ENCODE assay signal across 11 cellular contexts in the genomic region with DNA sequence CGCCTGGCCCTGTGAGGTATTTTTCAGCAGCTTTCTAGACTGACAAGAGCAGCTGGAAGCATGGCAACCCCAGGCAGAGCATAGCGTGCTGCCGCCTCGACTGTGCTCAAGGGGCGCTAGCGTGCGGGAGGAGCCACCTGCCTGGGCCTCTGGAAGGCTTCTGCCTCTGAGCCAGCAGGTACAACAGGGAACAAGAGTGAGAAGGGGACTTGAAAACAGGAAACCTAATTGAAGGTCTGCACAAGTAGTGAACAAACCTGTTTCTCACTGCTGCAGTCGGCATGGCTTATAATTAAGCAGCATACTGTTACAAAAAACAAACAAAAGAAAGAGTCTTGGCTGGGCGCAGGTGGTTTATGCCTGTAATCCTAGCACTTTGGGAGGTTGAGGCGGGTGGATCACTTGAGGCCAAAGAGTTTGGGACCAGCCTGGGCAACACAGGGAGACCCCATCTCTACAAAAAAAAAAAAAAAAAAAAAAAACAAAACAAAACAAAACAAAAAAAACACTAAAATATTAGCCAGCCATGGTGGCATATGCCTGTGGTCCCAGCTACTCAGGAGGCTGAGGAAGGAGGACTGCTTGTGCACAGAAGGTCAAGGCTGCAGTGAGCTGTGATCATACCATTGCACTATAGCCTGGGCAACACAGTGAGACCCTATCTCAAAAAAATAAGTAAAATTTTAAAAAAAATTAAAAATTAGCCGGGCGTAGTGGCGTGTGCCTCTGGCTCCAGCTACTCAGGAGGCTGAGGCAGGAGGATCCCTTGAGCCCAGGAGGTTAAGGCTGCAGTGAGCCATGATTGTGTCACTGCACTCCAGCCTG. TPM values are rescaled to one million over a fixed set of nuclear protein-coding genes. Genes with fewer than 3 reads are reported as not detected.
A peak's percentile ranks its signal among the peaks of the same experiment; 100 is the strongest.
DNase-seq lines count a peak whose midpoint lies in the region; ATAC-seq and TF ChIP-seq lines count a peak whose summit lies in the region.
"Had no signal": no experiment of that assay in that cellular context is flagged by ENCODE, and none has a peak within 500 bp of the region (broad histone marks: within the 10 kb centered on the region; RNA-seq: fewer than 3 reads in every experiment).

No MANE protein-coding gene starts in this region.

- intact Hi-C loops in activated CD4-positive, alpha-beta memory T cell treated with anti-CD3 and anti-CD28 coated beads for 36 hours (cut with micrococcal nuclease) = no loop called here
- intact Hi-C loops in vagina (cut with DNase I) = no loop called here

- H3K27me3 ChIP-seq in smooth muscle cell (ENCODE audit: low read depth) (no peaks in the 10 kb centered on the region), vagina (no peaks in the 10 kb centered on the region)

- H2AFZ ChIP-seq in smooth muscle cell (ENCODE audit: low read depth) = no peak overlapping the region

- no peaks in the 10 kb centered on the region for H3K9me3 Mint-ChIP-seq in activated CD4-positive, alpha-beta memory T cell treated with anti-CD3 and anti-CD28 coated beads for 36 hours
- no peaks in the 10 kb centered on the region for H3K9me3 Mint-ChIP-seq in activated CD4-positive, alpha-beta memory T cell treated with anti-CD3 and anti-CD28 coated beads, Interleukin-2, amount 10 ng/mL, durations not matched to agents 7 days and 5 days
- H3K9me3 Mint-ChIP-seq in central memory CD8-positive, alpha-beta T cell = no peaks in the 10 kb centered on the region
- H3K9me3 Mint-ChIP-seq: brain, IgD-negative memory B cell had no signal

- peak; percentile 38 for DNase-seq in activated CD4-positive, alpha-beta memory T cell treated with anti-CD3 and anti-CD28 coated beads for 36 hours
- DNase-seq in activated CD4-positive, alpha-beta memory T cell treated with anti-CD3 and anti-CD28 coated beads, Interleukin-2, amount 10 ng/mL, durations not matched to agents 7 days and 5 days = no peak
- DNase-seq in NCI-H2227 (lab: John Stamatoyannopoulos, UW; ENCODE audit: unreplicated experiment) (peak; percentile 83), smooth muscle cell (lab: John Stamatoyannopoulos, UW; ENCODE audit: unreplicated experiment) (no peak), vagina (ENCODE audit: extremely low spot score in 2 of 2) (no peak)
- DNase-seq in central memory CD8-positive, alpha-beta T cell (ENCODE audit: low spot score in 2 of 2) = no peak
- DNase-seq: C1 segment of cervical spinal cord had no signal

- no peaks in the 10 kb centered on the region for H3K36me3 Mint-ChIP-seq in activated CD4-positive, alpha-beta memory T cell treated with anti-CD3 and anti-CD28 coated beads for 36 hours
- H3K36me3 Mint-ChIP-seq in activated CD4-positive, alpha-beta memory T cell treated with anti-CD3 and anti-CD28 coated beads, Interleukin-2, amount 10 ng/mL, durations not matched to agents 7 days and 5 days (ENCODE audit: low read depth) = peaks cover 3% of the 10 kb centered on the region
- H3K36me3 Mint-ChIP-seq in central memory CD8-positive, alpha-beta T cell (ENCODE audit: insufficient read depth) = peaks cover 4% of the 10 kb centered on the region

- POLR2A ChIA-PET in activated CD4-positive, alpha-beta memory T cell treated with anti-CD3 and anti-CD28 coated beads for 36 hours (lab: Charles Lee) = no interaction called here
- POLR2A ChIA-PET in activated CD4-positive, alpha-beta memory T cell treated with anti-CD3 and anti-CD28 coated beads, Interleukin-2, amount 10 ng/mL, durations not matched to agents 7 days and 5 days (lab: Charles Lee) = interaction anchor here (1.0 kb wide), 1 partner anchor 16 kb away, joined by 3 read pairs; no protein-coding TSS in a partner anchor

- 59% methylated on average over 13 of the region's 13 CpGs for WGBS in smooth muscle cell (ENCODE audit: low lambda C conversion rate)

- H4K20me1 ChIP-seq in smooth muscle cell (ENCODE audit: low read depth) = no peaks in the 10 kb centered on the region

- no peak for ATAC-seq in central memory CD8-positive, alpha-beta T cell (replicated peaks; ENCODE audit: extremely low read depth, poor library complexity, severe bottlenecking)
- ATAC-seq in GM21786 (IDR thresholded peaks at IDR 0.05; ENCODE audit: unreplicated experiment) (no peak), GM21367 (IDR thresholded peaks at IDR 0.05; ENCODE audit: unreplicated experiment) (no peak)

- no peak overlapping the region for H3K9ac ChIP-seq in smooth muscle cell (ENCODE audit: low read depth)

- H3K27ac ChIP-seq in smooth muscle cell (ENCODE audit: low read depth) (no peak overlapping the region), vagina (no peak overlapping the region)

- no peak for TF ChIP-seq POLR2A in vagina (IDR thresholded peaks at IDR 0.05)

- H3K4me2 ChIP-seq in smooth muscle cell = no peak overlapping the region

- H3K4me1 Mint-ChIP-seq in activated CD4-positive, alpha-beta memory T cell treated with anti-CD3 and anti-CD28 coated beads for 36 hours (ENCODE audit: low read depth) = no peaks in the 10 kb centered on the region
- no peaks in the 10 kb centered on the region for H3K4me1 Mint-ChIP-seq in activated CD4-positive, alpha-beta memory T cell treated with anti-CD3 and anti-CD28 coated beads, Interleukin-2, amount 10 ng/mL, durations not matched to agents 7 days and 5 days
- H3K4me1 Mint-ChIP-seq in central memory CD8-positive, alpha-beta T cell = peaks cover 6% of the 10 kb centered on the region

- H3K4me3 Mint-ChIP-seq in activated CD4-positive, alpha-beta memory T cell treated with anti-CD3 and anti-CD28 coated beads for 36 hours = no peak overlapping the region
- no peak overlapping the region for H3K4me3 Mint-ChIP-seq in activated CD4-positive, alpha-beta memory T cell treated with anti-CD3 and anti-CD28 coated beads, Interleukin-2, amount 10 ng/mL, durations not matched to agents 7 days and 5 days
- H3K4me3 Mint-ChIP-seq in central memory CD8-positive, alpha-beta T cell = no peak overlapping the region
- H3K4me3 Mint-ChIP-seq: brain had no signal

- no peaks in the 10 kb centered on the region for H3K9me3 ChIP-seq in smooth muscle cell (replicated peaks; ENCODE audit: low read depth)
- H3K9me3 ChIP-seq in vagina = no peaks in the 10 kb centered on the region

- no peak overlapping the region for H3K27ac Mint-ChIP-seq in activated CD4-positive, alpha-beta memory T cell treated with anti-CD3 and anti-CD28 coated beads for 36 hours
- no peak overlapping the region for H3K27ac Mint-ChIP-seq in activated CD4-positive, alpha-beta memory T cell treated with anti-CD3 and anti-CD28 coated beads, Interleukin-2, amount 10 ng/mL, durations not matched to agents 7 days and 5 days
- peak overlapping the region; percentile 17 for H3K27ac Mint-ChIP-seq in central memory CD8-positive, alpha-beta T cell (ENCODE audit: low read depth)
- H3K27ac Mint-ChIP-seq: IgD-negative memory B cell had no signal

- no peaks in the 10 kb centered on the region for H3K27me3 Mint-ChIP-seq in activated CD4-positive, alpha-beta memory T cell treated with anti-CD3 and anti-CD28 coated beads for 36 hours
- no peaks in the 10 kb centered on the region for H3K27me3 Mint-ChIP-seq in activated CD4-positive, alpha-beta memory T cell treated with anti-CD3 and anti-CD28 coated beads, Interleukin-2, amount 10 ng/mL, durations not matched to agents 7 days and 5 days
- no peaks in the 10 kb centered on the region for H3K27me3 Mint-ChIP-seq in central memory CD8-positive, alpha-beta T cell
- H3K27me3 Mint-ChIP-seq: IgD-negative memory B cell had no signal

- CTCF ChIA-PET in activated CD4-positive, alpha-beta memory T cell treated with anti-CD3 and anti-CD28 coated beads for 36 hours (lab: Charles Lee) = no interaction called here
- CTCF ChIA-PET in activated CD4-positive, alpha-beta memory T cell treated with anti-CD3 and anti-CD28 coated beads, Interleukin-2, amount 10 ng/mL, durations not matched to agents 7 days and 5 days (lab: Charles Lee) = interaction anchor here (0.8 to 1.0 kb wide), 2 partner anchors 21 to 97 kb away, joined by 3 to 4 read pairs; no protein-coding TSS in a partner anchor

- H3K36me3 ChIP-seq in smooth muscle cell (ENCODE audit: low read depth) (no peaks in the 10 kb centered on the region), vagina (no peaks in the 10 kb centered on the region)

- no peaks in the 10 kb centered on the region for H3K79me2 ChIP-seq in smooth muscle cell (ENCODE audit: low read depth)

- H3F3A ChIP-seq in smooth muscle cell (ENCODE audit: low read depth) = peaks cover 7% of the 10 kb centered on the region

- H3K4me3 ChIP-seq in smooth muscle cell (no peak overlapping the region), vagina (no peak overlapping the region)

- TF ChIP-seq CTCF in smooth muscle cell (IDR thresholded peaks at IDR 0.05; ENCODE audit: borderline replicate concordance, insufficient read depth, poor library complexity, severe bottlenecking) = peak; percentile 31
- no peak for TF ChIP-seq CTCF in vagina (IDR thresholded peaks at IDR 0.05)

- H3K4me1 ChIP-seq in smooth muscle cell (ENCODE audit: low read depth) (peaks cover 4% of the 10 kb centered on the region), vagina (peaks cover under 1% of the 10 kb centered on the region)

RNA-seq across cellular contexts. Expression of gene GARRE1, which starts 12.6 kb away (rescaled TPM):
- total RNA-seq in activated CD4-positive, alpha-beta memory T cell treated with anti-CD3 and anti-CD28 coated beads for 36 hours = 10 to 100 TPM; 11.7 to 11.9 TPM
- total RNA-seq in activated CD4-positive, alpha-beta memory T cell treated with anti-CD3 and anti-CD28 coated beads, Interleukin-2, amount 10 ng/mL, durations not matched to agents 7 days and 5 days = 10 to 100 TPM; 14.3 to 14.4 TPM
- total RNA-seq in smooth muscle cell = 15.6 and 17.8 TPM in 2 replicates
- polyA plus RNA-seq in smooth muscle cell = 7.0 and 8.5 TPM in 2 replicates
- 28.5 TPM for total RNA-seq in vagina

Comparison
In these comparisons a context has a peak if more than half of its experiments do, and no peak if none do; other contexts are left out.
1. DNase-seq: peak in activated CD4-positive, alpha-beta memory T cell treated with anti-CD3 and anti-CD28 coated beads for 36 hours (single experiment) and NCI-H2227 (single experiment); none in activated CD4-positive, alpha-beta memory T cell treated with anti-CD3 and anti-CD28 coated beads, Interleukin-2, amount 10 ng/mL, durations not matched to agents 7 days and 5 days (single experiment), central memory CD8-positive, alpha-beta T cell (0 of 2), smooth muscle cell (single experiment) and vagina (0 of 2).